Comparison of ENCODE assay signal across 1 cellular context in genomic region chr19:3413796-3414327, GRCh38.
A peak's percentile ranks its signal among the peaks of the same experiment; 100 is the strongest.
TF ChIP-seq lines count a peak whose summit lies in the region.

No MANE protein-coding gene starts in this region.

TF ChIP-seq in HepG2, 621 proteins besides CTCF, POLR2A, EP300 and RAD21 (continued from another document and continues in another):
- TF ChIP-seq SRSF4 (IDR thresholded peaks at IDR 0.05; ENCODE audit: low read depth, low read length, poor library complexity, severe bottlenecking) (no peak), THAP8 (CRISPR knock-in tag; IDR thresholded peaks at IDR 0.05; ENCODE audit: borderline replicate concordance) (no peak), LCORL (IDR thresholded peaks at IDR 0.05) (no peak), LCORL (CRISPR knock-in tag; IDR thresholded peaks at IDR 0.05) (peak; percentile 53; the same call in 1 of the 2 replicates), RELA (CRISPR knock-in tag; IDR thresholded peaks at IDR 0.05) (no peak), ZNF264 (CRISPR knock-in tag; IDR thresholded peaks at IDR 0.05) (peak; percentile 99), ZNF646 (CRISPR knock-in tag; IDR thresholded peaks at IDR 0.05) (no peak), ZMYM2 (CRISPR knock-in tag; IDR thresholded peaks at IDR 0.05) (peak; percentile 97), ATF1 (CRISPR knock-in tag; IDR thresholded peaks at IDR 0.05) (0 out of 2 replicates have a peak, but pooled peaks have one; percentile 40), CSRNP1 (CRISPR knock-in tag; IDR thresholded peaks at IDR 0.05) (0 out of 2 replicates have a peak, but pooled peaks have one; percentile 39), ZNF512 (CRISPR knock-in tag; IDR thresholded peaks at IDR 0.05) (no peak), TEAD2 (CRISPR knock-in tag; IDR thresholded peaks at IDR 0.05) (no peak), ZNF253 (CRISPR knock-in tag; IDR thresholded peaks at IDR 0.05; ENCODE audit: borderline replicate concordance) (no peak), ZBTB10 (CRISPR knock-in tag; IDR thresholded peaks at IDR 0.05; ENCODE audit: borderline replicate concordance) (no peak), MBD4 (IDR thresholded peaks at IDR 0.05; ENCODE audit: borderline replicate concordance, low read length) (no peak), ZNF550 (CRISPR knock-in tag; IDR thresholded peaks at IDR 0.05; ENCODE audit: borderline replicate concordance) (no peak), KIAA2018 (CRISPR knock-in tag; IDR thresholded peaks at IDR 0.05; ENCODE audit: borderline replicate concordance) (no peak), ZNF317 (CRISPR knock-in tag; IDR thresholded peaks at IDR 0.05) (0 out of 2 replicates have a peak, but pooled peaks have one; percentile 67), PHB2 (IDR thresholded peaks at IDR 0.05; ENCODE audit: partially characterized antibody) (no peak), ZSCAN21 (CRISPR knock-in tag; IDR thresholded peaks at IDR 0.05; ENCODE audit: borderline replicate concordance) (no peak), RBM22 (optimal IDR thresholded peaks at IDR 0.05; ENCODE audit: low read length) (no peak), MYC (CRISPR knock-in tag; IDR thresholded peaks at IDR 0.05; ENCODE audit: borderline replicate concordance) (peak; percentile 50; the same call in 1 of the 2 replicates), FIP1L1 (IDR thresholded peaks at IDR 0.05; ENCODE audit: borderline replicate concordance, insufficient read depth, low read depth, low read length) (no peak), FOXA1 (IDR thresholded peaks at IDR 0.05) (0 out of 2 replicates have a peak, but pooled peaks have one; percentile 28), FOXA1 (CRISPR knock-in tag; IDR thresholded peaks at IDR 0.05) (peak; percentile 89), ZNF432 (CRISPR knock-in tag; IDR thresholded peaks at IDR 0.05; ENCODE audit: borderline replicate concordance) (no peak), ZFP37 (CRISPR knock-in tag; IDR thresholded peaks at IDR 0.05; ENCODE audit: borderline replicate concordance) (no peak), KAT7 (CRISPR knock-in tag; IDR thresholded peaks at IDR 0.05; ENCODE audit: borderline replicate concordance) (no peak), ZNF451 (CRISPR knock-in tag; IDR thresholded peaks at IDR 0.05) (no peak), NFATC3 (CRISPR knock-in tag; IDR thresholded peaks at IDR 0.05) (no peak), JDP2 (CRISPR knock-in tag; IDR thresholded peaks at IDR 0.05; ENCODE audit: borderline replicate concordance) (no peak), SP4 (CRISPR knock-in tag; IDR thresholded peaks at IDR 0.05) (no peak), YEATS2 (CRISPR knock-in tag; IDR thresholded peaks at IDR 0.05; ENCODE audit: borderline replicate concordance) (no peak), FOXA3 (CRISPR knock-in tag; IDR thresholded peaks at IDR 0.05) (peak; percentile 86), ZNF761 (CRISPR knock-in tag; conservative IDR thresholded peaks at IDR 0.05) (no peak), PPARG (CRISPR knock-in tag; conservative IDR thresholded peaks at IDR 0.05) (peak; percentile 64), FOXP4 (CRISPR knock-in tag; IDR thresholded peaks at IDR 0.05) (peak; percentile 92; the same call in 1 of the 2 replicates)
